Comparison of ENCODE assay signal across 1 cellular context in genomic region chr2:25397777-25398176, GRCh38.
TF ChIP-seq lines count a peak whose summit lies in the region.

No MANE protein-coding gene starts in this region.

TF ChIP-seq in SK-N-SH, 30 proteins besides CTCF, POLR2A, EP300 and RAD21 (continued from another document):
- no peak for TF ChIP-seq ZBTB33 (IDR thresholded peaks at IDR 0.05; ENCODE audit: borderline replicate concordance, low read depth)
